ENCODE assay signal across 20 cellular contexts in the genomic region with DNA sequence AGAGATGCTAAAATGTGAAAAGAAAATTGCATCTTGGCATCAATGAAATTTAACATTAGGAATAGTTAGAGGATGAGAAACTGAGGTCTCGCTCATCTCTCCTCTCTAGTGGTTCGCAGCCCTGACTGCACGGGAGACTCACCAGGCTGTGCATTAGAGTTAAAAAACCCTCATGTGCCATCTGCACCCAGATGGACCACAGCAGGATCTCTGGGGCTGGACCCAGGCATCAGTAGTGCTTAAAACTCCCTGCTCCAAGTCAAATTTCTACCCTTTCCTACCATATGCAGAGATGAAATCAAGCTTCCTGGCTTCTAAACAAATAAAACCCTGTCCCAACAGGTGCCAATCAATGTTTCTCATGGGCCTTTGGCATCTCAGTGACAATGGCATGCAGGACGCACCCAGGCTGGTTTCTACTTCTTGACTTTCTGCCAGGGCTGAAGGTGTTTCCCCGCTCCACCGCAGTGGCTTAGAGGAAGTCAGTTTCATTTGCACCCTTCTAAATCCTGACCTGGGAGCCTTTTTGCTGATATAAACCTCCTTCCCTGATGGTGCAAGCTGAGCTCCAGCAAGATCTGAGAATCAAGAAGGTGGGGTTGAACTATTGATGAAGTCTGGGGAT.
DNase-seq lines count a peak whose midpoint lies in the region; ATAC-seq, FAIRE-seq and TF ChIP-seq lines count a peak whose summit lies in the region.
"Had no signal": no experiment of that assay in that cellular context is flagged by ENCODE, and none has a peak within 500 bp of the region (broad histone marks: within the 10 kb centered on the region; RNA-seq: fewer than 3 reads in every experiment).

No MANE protein-coding gene starts in this region.

- H3K27ac ChIP-seq in right atrium auricular region = no peak overlapping the region
- H3K27ac ChIP-seq in endodermal cell (ENCODE audit: low read depth, low read length) = no peak overlapping the region
- no peak overlapping the region for H3K27ac ChIP-seq in neural progenitor cell
- no peak overlapping the region for H3K27ac ChIP-seq in HepG2 (ENCODE audit: extremely low read length, insufficient read depth, low read length)

- H3K4me3 Mint-ChIP-seq in endodermal cell (no peak overlapping the region), neural progenitor cell (no peak overlapping the region)
- H3K4me3 Mint-ChIP-seq: CD8-positive, alpha-beta T cell had no signal

- H3K9ac ChIP-seq in endodermal cell (ENCODE audit: extremely low read depth, low read length, poor library complexity, severe bottlenecking) = no peak overlapping the region
- no peak overlapping the region for H3K9ac ChIP-seq in neural progenitor cell
- no peak overlapping the region for H3K9ac ChIP-seq in HepG2 (ENCODE audit: insufficient read depth, low read depth, low read length)

- H3K27me3 Mint-ChIP-seq in endodermal cell (ENCODE audit: insufficient read depth) = peaks cover 23% of the 10 kb centered on the region
- H3K27me3 Mint-ChIP-seq in neural progenitor cell (ENCODE audit: insufficient read depth, low read depth) = peaks cover 17% of the 10 kb centered on the region

- POLR2A ChIA-PET in HepG2 (lab: Yijun Ruan, JAX) = no interaction called here

- H3K9me3 ChIP-seq in right atrium auricular region (no peaks in the 10 kb centered on the region), endodermal cell (ENCODE audit: control insufficient read depth, low read length) (no peaks in the 10 kb centered on the region), neural progenitor cell (ENCODE audit: low read depth) (no peaks in the 10 kb centered on the region), HepG2 (ENCODE audit: low read length) (no peaks in the 10 kb centered on the region)

- FAIRE-seq in HepG2 (lab: Jason Lieb, UNC) = no peak

- H3F3A ChIP-seq in neural progenitor cell (ENCODE audit: low read depth) = no peaks in the 10 kb centered on the region

- H3K27me3 ChIP-seq in right atrium auricular region = no peaks in the 10 kb centered on the region
- H3K27me3 ChIP-seq in endodermal cell (ENCODE audit: control insufficient read depth, insufficient read depth, low read length, poor library complexity, severe bottlenecking) = no peaks in the 10 kb centered on the region
- no peaks in the 10 kb centered on the region for H3K27me3 ChIP-seq in neural progenitor cell
- H3K27me3 ChIP-seq in HepG2 (ENCODE audit: control insufficient read depth in 1 of 2, insufficient read depth in 2 of 2, low read length in 2 of 2) = no peaks in the 10 kb centered on the region; a peak in 1 of 5 replicates

- H3K4me1 ChIP-seq in right atrium auricular region = no peaks in the 10 kb centered on the region
- H3K4me1 ChIP-seq in endodermal cell (ENCODE audit: control insufficient read depth, insufficient read depth, low read length) = no peaks in the 10 kb centered on the region
- H3K4me1 ChIP-seq in neural progenitor cell = no peaks in the 10 kb centered on the region
- H3K4me1 ChIP-seq in HepG2 (ENCODE audit: insufficient read depth, low read length) = no peaks in the 10 kb centered on the region

- H2AFZ ChIP-seq in neural progenitor cell (replicated peaks) = no peak overlapping the region
- no peak overlapping the region for H2AFZ ChIP-seq in HepG2 (ENCODE audit: low read length)

- no peaks in the 10 kb centered on the region for H3K9me3 Mint-ChIP-seq in endodermal cell
- no peaks in the 10 kb centered on the region for H3K9me3 Mint-ChIP-seq in neural progenitor cell
- H3K9me3 Mint-ChIP-seq: CD8-positive, alpha-beta T cell had no signal

- TF ChIP-seq RAD21 in HepG2 (CRISPR knock-in tag; IDR thresholded peaks at IDR 0.05) = no peak

- H3K4me1 Mint-ChIP-seq in endodermal cell (no peaks in the 10 kb centered on the region), neural progenitor cell (peaks cover 18% of the 10 kb centered on the region)

- no TSS peak for BruUV-seq in HepG2 (replicated peaks; lab: Mats Ljungman, UMichigan)

- H3K4me2 ChIP-seq in neural progenitor cell = no peak overlapping the region
- no peak overlapping the region for H3K4me2 ChIP-seq in HepG2 (ENCODE audit: low read depth, low read length)

- TF ChIP-seq CTCF in right atrium auricular region (IDR thresholded peaks at IDR 0.05) (no peak), endodermal cell (conservative IDR thresholded peaks at IDR 0.05) (no peak), neural progenitor cell (IDR thresholded peaks at IDR 0.05) (no peak), HepG2 (CRISPR knock-in tag; IDR thresholded peaks at IDR 0.05) (no peak)

- intact Hi-C loops in Right ventricle myocardium inferior (cut with DNase I) (no loop called here), HepG2 (cut with micrococcal nuclease; ENCODE audit: unreplicated experiment) (no loop called here)

- H3K4me3 ChIP-seq in right atrium auricular region (no peak overlapping the region), endodermal cell (ENCODE audit: low read length) (no peak overlapping the region), neural progenitor cell (no peak overlapping the region), HepG2 (replicated peaks in 1 of 3; ENCODE audit: insufficient read depth in 1 of 3, low read depth in 2 of 3, low read length in 3 of 3) (no peak overlapping the region)

- no peaks in the 10 kb centered on the region for H4K20me1 ChIP-seq in neural progenitor cell (ENCODE audit: low read depth)
- no peaks in the 10 kb centered on the region for H4K20me1 ChIP-seq in HepG2 (ENCODE audit: insufficient read depth, low read length)

- TF ChIP-seq POLR2A in HepG2 (IDR thresholded peaks at IDR 0.05; ENCODE audit: insufficient read depth in 1 of 2, low read depth in 2 of 2, low read length in 2 of 2) = no peak

- in situ Hi-C loops in HepG2 (cut with HindIII; ENCODE audit: extremely low pct_ligation_motif_present, low pct_unique_long_range_greater_than_20kb) = no loop called here

- no peak overlapping the region for H3K27ac Mint-ChIP-seq in endodermal cell
- peak overlapping the region; percentile 62 for H3K27ac Mint-ChIP-seq in neural progenitor cell
- H3K27ac Mint-ChIP-seq: CD8-positive, alpha-beta T cell had no signal

- WGBS in endodermal cell (ENCODE audit: insufficient coverage in 1 of 2, insufficient read length in 1 of 2), 2 experiments = 93 to 96% methylated on average over 4 to 6 of the region's 6 CpGs
- 69% methylated on average over 6 of the region's 6 CpGs for WGBS in HepG2 (ENCODE audit: low lambda C conversion rate)

- H3K79me2 ChIP-seq in neural progenitor cell (ENCODE audit: low read depth) (no peaks in the 10 kb centered on the region), HepG2 (ENCODE audit: insufficient read depth, low read length) (no peaks in the 10 kb centered on the region)

- H3K36me3 ChIP-seq in right atrium auricular region = no peaks in the 10 kb centered on the region
- no peaks in the 10 kb centered on the region for H3K36me3 ChIP-seq in endodermal cell (ENCODE audit: control insufficient read depth, insufficient read depth, low read length)
- H3K36me3 ChIP-seq in neural progenitor cell = no peaks in the 10 kb centered on the region
- H3K36me3 ChIP-seq in HepG2 (replicated peaks in 1 of 2; ENCODE audit: control insufficient read depth in 1 of 2, insufficient read depth in 2 of 2, low read length in 2 of 2) = no peaks in the 10 kb centered on the region

- H3K36me3 Mint-ChIP-seq in endodermal cell (ENCODE audit: low read depth) (no peaks in the 10 kb centered on the region), neural progenitor cell (no peaks in the 10 kb centered on the region)
- H3K36me3 Mint-ChIP-seq: CD8-positive, alpha-beta T cell had no signal

- peak; percentile 34 for DNase-seq in right atrium auricular region (ENCODE audit: low spot score)
- DNase-seq in Right ventricle myocardium inferior (ENCODE audit: missing footprints) = no peak
- peak; percentile 24 for DNase-seq in endodermal cell
- DNase-seq in neural progenitor cell (ENCODE audit: low spot score) = no peak
- DNase-seq in NK-92 (lab: John Stamatoyannopoulos, UW; ENCODE audit: unreplicated experiment) = no peak
- no peak for DNase-seq in HepG2 (ENCODE audit: low spot score)
- DNase-seq: AML-193; CD8-positive, alpha-beta T cell; DMS153; H7; Karpas-422; NCI-H1048; NCI-H1417 treated with DMSO at 0.1 percent for 48 hours; NCI-H187; NCI-H510A treated with DMSO at 0.1 percent for 48 hours; NCI-H748 treated with DMSO at 0.1 percent for 48 hours; NK-92 treated with Interleukin-12 subunit alpha and Interleukin-12 subunit beta, amount 100 ng/mL, for 24 hours had no signal

- CTCF ChIA-PET in HepG2 (lab: Yijun Ruan, JAX; ENCODE audit: low intra/inter-chr PET ratio, low total read pairs) = no interaction called here

- TF ChIP-seq EP300 in HepG2 (IDR thresholded peaks at IDR 0.05; ENCODE audit: low read depth in 2 of 2, low read length in 2 of 2) = no peak
- TF ChIP-seq EP300 in HepG2 (CRISPR knock-in tag; IDR thresholded peaks at IDR 0.05; ENCODE audit: borderline replicate concordance) = no peak

- ATAC-seq in Right ventricle myocardium inferior (no peak), GM18858 (IDR thresholded peaks at IDR 0.05; ENCODE audit: unreplicated experiment) (no peak), HG03521 (IDR thresholded peaks at IDR 0.05; ENCODE audit: unreplicated experiment) (no peak), HepG2 (no peak)
- ATAC-seq: CD8-positive, alpha-beta T cell; SK-N-SH treated with all-trans-retinoic acid at 6 μM for 48 hours had no signal

TF ChIP-seq in HepG2, 621 proteins besides CTCF, POLR2A, EP300 and RAD21 (continues in another document):
- TF ChIP-seq HNRNPUL1 (IDR thresholded peaks at IDR 0.05; ENCODE audit: low read depth, low read length) = no peak
- TF ChIP-seq KLF9 (CRISPR knock-in tag; IDR thresholded peaks at IDR 0.05; ENCODE audit: low read depth) = no peak
- TF ChIP-seq POLR2AphosphoS2 (IDR thresholded peaks at IDR 0.05; ENCODE audit: low read depth, low read length) = no peak
- no peak for TF ChIP-seq ZNF264 (CRISPR knock-in tag; IDR thresholded peaks at IDR 0.05)
- no peak for TF ChIP-seq FOXP4 (CRISPR knock-in tag; IDR thresholded peaks at IDR 0.05)
- no peak for TF ChIP-seq MXD4 (CRISPR knock-in tag; IDR thresholded peaks at IDR 0.05)
- no peak for TF ChIP-seq ZNF335 (CRISPR knock-in tag; IDR thresholded peaks at IDR 0.05)
- no peak for TF ChIP-seq ZFY (CRISPR knock-in tag; IDR thresholded peaks at IDR 0.05)

Comparison
In these comparisons a context has a peak if more than half of its experiments do, and no peak if none do; other contexts are left out.
1. DNase-seq: peak in right atrium auricular region (single experiment) and endodermal cell (single experiment); none in Right ventricle myocardium inferior (single experiment), neural progenitor cell (single experiment), NK-92 (single experiment) and HepG2 (single experiment).